8 cellular contexts compared by ENCODE assay signal in the genomic region with DNA sequence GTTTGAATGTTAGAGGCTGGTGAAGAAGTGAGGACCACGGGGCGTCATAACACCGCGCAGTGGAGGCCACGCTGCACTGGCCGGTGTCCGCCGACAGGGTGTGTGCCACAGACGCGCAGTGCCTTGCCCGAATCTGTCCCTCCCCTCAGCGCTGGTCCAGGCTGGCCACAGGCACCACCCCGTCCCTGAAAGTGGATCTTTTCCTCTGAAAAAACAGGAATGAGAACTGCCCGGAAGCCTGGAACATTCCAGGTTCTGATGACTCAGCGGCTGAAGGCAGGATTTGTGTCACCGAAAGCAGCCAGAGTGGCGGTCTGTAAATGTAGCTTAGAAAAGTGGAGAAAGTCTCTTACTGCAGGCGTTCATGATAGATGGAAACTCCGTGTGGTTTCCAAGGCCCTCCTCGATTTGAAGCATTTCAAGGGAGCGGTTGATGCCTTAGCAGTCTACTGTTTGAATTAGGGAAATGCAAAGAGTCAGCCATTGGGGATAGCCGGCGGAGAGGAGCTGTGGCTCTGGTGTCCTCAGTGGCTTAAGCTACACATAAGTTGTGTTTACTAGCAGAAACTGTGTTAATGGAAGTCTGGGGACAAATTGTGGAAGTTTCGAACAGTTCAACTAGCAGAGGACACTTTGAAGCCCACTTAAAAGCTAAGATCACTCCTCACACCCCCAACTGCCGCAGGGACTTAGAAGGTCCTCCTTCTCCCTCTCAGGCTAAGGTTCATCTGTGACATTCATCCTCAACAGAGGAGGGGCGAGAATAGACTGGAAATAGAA.
DNase-seq lines count a peak whose midpoint lies in the region; ATAC-seq and TF ChIP-seq lines count a peak whose summit lies in the region.

No MANE protein-coding gene starts in this region.

- H3K4me3 Mint-ChIP-seq in glutamatergic neuron (ENCODE audit: unreplicated experiment) = no peak overlapping the region

- 14% methylated on average over 26 of the region's 26 CpGs for WGBS in thymus

- TF ChIP-seq CTCF in glutamatergic neuron (IDR thresholded peaks at IDR 0.05; ENCODE audit: partially characterized antibody, unreplicated experiment) (peak; percentile 78), omental fat pad (IDR thresholded peaks at IDR 0.05) (peak in 2 of 3 donors; percentile 1 to 64)

- peak; percentile 80 for DNase-seq in DMS79 treated with DMSO at 0.1 percent for 48 hours (lab: John Stamatoyannopoulos, UW)
- DNase-seq in HuH-7.5 (ENCODE audit: low spot score) = peak; percentile 57
- DNase-seq in SJCRH30 = peak; percentile 94
- DNase-seq in activated naive CD4-positive, alpha-beta T cell treated with Interleukin-2 at 50 U/mL for 16 hours = peak; percentile 84
- DNase-seq in glutamatergic neuron = peak; percentile 91
- peak; percentile 51 for DNase-seq in omental fat pad (ENCODE audit: low spot score)

- H3K36me3 ChIP-seq in SJCRH30 = no peaks in the 10 kb centered on the region
- no peaks in the 10 kb centered on the region for H3K36me3 ChIP-seq in thymus (ENCODE audit: control insufficient read depth, insufficient read depth)

- H3K4me3 ChIP-seq in SJCRH30 (peak overlapping the region; percentile 69), thymus (ENCODE audit: low read length) (peak overlapping the region; percentile 56)

- H3K27me3 ChIP-seq in SJCRH30 = no peaks in the 10 kb centered on the region
- no peaks in the 10 kb centered on the region for H3K27me3 ChIP-seq in thymus (ENCODE audit: control insufficient read depth, insufficient read depth)

- H3K27ac ChIP-seq in SJCRH30 = peak overlapping the region; percentile 74
- H3K27ac ChIP-seq in thymus (ENCODE audit: low read depth) = peak overlapping the region; percentile 94

- H3K36me3 Mint-ChIP-seq in glutamatergic neuron (ENCODE audit: unreplicated experiment) = no peaks in the 10 kb centered on the region

- H3K27me3 Mint-ChIP-seq in glutamatergic neuron (ENCODE audit: unreplicated experiment) = no peaks in the 10 kb centered on the region

- H3K9me3 ChIP-seq in SJCRH30 (replicated peaks) (no peaks in the 10 kb centered on the region), thymus (ENCODE audit: control insufficient read depth) (no peaks in the 10 kb centered on the region)

- no peak overlapping the region for H3K27ac Mint-ChIP-seq in glutamatergic neuron (ENCODE audit: unreplicated experiment)

- peaks cover 3% of the 10 kb centered on the region for H3K9me3 Mint-ChIP-seq in glutamatergic neuron (ENCODE audit: unreplicated experiment)

- peak; percentile 88 for ATAC-seq in GM21529 (IDR thresholded peaks at IDR 0.05; ENCODE audit: unreplicated experiment)
- peak; percentile 81 for ATAC-seq in omental fat pad (ENCODE audit: low FRiP score)

- peaks cover 10% of the 10 kb centered on the region; the same call in 1 of the 2 replicates for H3K4me1 ChIP-seq in SJCRH30
- H3K4me1 ChIP-seq in thymus (ENCODE audit: control insufficient read depth, insufficient read depth, low read length) = peaks cover 4% of the 10 kb centered on the region

- H3K4me1 Mint-ChIP-seq in glutamatergic neuron (ENCODE audit: low read depth, unreplicated experiment) = peaks cover 2% of the 10 kb centered on the region

Comparison
In these comparisons a context has a peak if more than half of its experiments do, and no peak if none do; other contexts are left out.
1. Peak in every context shown above with its lines: DNase-seq, ATAC-seq, H3K4me3 ChIP-seq and H3K27ac ChIP-seq.